In the genomic region with DNA sequence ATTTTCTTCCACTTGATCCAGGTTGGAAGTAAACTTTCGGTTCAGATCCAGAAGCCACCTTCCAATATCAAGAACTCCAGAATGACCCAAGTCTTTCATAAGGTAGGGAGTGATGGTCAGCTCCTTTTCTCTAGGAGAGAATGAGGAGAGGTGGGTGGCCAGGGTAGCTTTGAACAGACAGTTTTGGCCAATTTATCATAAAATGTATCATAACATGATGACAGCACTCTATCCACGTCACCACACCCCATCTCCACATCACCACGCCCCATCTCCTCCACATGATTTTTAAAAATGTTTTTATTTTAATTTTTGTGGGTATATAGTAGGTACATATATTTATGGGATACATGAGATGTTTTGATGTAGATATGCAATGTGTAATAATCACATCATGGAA, we compare ENCODE assay signal across 1 cellular context.
TF ChIP-seq lines count a peak whose summit lies in the region.

No MANE protein-coding gene starts in this region.

TF ChIP-seq in HepG2, 621 proteins besides CTCF, POLR2A, EP300 and RAD21:
- no peak for TF ChIP-seq RXRB (CRISPR knock-in tag; IDR thresholded peaks at IDR 0.05; ENCODE audit: borderline replicate concordance)
- TF ChIP-seq, protein P1, sequence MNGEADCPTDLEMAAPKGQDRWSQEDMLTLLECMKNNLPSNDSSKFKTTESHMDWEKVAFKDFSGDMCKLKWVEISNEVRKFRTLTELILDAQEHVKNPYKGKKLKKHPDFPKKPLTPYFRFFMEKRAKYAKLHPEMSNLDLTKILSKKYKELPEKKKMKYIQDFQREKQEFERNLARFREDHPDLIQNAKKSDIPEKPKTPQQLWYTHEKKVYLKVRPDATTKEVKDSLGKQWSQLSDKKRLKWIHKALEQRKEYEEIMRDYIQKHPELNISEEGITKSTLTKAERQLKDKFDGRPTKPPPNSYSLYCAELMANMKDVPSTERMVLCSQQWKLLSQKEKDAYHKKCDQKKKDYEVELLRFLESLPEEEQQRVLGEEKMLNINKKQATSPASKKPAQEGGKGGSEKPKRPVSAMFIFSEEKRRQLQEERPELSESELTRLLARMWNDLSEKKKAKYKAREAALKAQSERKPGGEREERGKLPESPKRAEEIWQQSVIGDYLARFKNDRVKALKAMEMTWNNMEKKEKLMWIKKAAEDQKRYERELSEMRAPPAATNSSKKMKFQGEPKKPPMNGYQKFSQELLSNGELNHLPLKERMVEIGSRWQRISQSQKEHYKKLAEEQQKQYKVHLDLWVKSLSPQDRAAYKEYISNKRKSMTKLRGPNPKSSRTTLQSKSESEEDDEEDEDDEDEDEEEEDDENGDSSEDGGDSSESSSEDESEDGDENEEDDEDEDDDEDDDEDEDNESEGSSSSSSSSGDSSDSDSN (CRISPR knock-in tag; IDR thresholded peaks at IDR 0.05) = no peak
- peak; percentile 57 for TF ChIP-seq CREB1 (IDR thresholded peaks at IDR 0.05)
- no peak for TF ChIP-seq CREB1 (CRISPR knock-in tag; IDR thresholded peaks at IDR 0.05)
- TF ChIP-seq SNRNP70 (IDR thresholded peaks at IDR 0.05; ENCODE audit: low read depth, low read length) = no peak
- TF ChIP-seq TBX3 (IDR thresholded peaks at IDR 0.05; ENCODE audit: borderline replicate concordance) = no peak
